ENCODE assay signal across 1 cellular context in the genomic region with DNA sequence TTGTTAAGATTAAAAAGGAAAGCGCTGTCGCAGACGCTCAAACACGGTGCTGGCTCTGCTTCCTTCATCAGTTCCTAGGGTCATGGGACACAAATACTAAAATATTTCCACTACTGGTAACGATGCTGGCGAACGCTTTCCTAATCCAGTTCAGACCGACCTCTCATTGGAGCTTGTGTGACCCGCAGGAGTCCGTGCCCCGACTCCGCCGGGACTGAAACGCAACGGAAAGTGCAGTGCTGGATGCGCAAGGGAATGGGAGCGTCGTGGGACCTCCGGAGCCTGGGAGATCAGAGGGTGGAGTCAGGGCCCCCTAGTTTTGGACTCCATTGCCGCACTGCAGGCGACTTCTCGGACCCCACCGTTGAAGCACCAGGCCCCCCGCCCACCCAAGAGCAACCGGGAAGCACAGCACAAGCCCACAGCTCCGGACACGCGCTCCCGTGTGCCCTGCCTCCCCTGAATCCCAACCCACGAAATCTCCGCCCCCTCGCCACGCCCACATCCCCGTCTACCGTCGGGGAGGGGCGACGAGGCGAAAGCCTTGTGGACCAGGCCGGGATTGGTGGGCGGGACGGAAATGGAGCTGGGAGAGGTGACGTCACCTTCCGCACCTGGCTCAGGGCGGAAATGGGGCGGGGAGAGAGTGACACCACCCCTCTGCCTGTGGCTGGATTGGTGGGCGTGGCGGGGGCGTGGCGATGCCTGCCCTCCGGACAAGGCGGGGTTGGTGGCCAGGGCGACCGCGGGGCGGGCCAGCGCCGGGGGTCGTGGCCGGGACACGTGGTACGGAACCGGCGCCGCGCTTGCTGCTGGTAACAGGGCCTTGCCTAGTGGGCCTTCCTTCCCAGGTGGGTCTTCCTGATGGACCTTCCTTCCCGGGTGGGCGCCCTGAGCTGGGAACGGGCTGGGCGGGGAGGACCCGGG.
TF ChIP-seq lines count a peak whose summit lies in the region.

A gene (plus strand): TSS at position 783 of the 927 bp plus-strand sequence. CDS start 3,611 bp downstream, outside the sequence.

TF ChIP-seq in K562, 482 proteins besides CTCF, POLR2A, EP300 and RAD21 (continued from another document and continues in another):
- TF ChIP-seq, protein P1, sequence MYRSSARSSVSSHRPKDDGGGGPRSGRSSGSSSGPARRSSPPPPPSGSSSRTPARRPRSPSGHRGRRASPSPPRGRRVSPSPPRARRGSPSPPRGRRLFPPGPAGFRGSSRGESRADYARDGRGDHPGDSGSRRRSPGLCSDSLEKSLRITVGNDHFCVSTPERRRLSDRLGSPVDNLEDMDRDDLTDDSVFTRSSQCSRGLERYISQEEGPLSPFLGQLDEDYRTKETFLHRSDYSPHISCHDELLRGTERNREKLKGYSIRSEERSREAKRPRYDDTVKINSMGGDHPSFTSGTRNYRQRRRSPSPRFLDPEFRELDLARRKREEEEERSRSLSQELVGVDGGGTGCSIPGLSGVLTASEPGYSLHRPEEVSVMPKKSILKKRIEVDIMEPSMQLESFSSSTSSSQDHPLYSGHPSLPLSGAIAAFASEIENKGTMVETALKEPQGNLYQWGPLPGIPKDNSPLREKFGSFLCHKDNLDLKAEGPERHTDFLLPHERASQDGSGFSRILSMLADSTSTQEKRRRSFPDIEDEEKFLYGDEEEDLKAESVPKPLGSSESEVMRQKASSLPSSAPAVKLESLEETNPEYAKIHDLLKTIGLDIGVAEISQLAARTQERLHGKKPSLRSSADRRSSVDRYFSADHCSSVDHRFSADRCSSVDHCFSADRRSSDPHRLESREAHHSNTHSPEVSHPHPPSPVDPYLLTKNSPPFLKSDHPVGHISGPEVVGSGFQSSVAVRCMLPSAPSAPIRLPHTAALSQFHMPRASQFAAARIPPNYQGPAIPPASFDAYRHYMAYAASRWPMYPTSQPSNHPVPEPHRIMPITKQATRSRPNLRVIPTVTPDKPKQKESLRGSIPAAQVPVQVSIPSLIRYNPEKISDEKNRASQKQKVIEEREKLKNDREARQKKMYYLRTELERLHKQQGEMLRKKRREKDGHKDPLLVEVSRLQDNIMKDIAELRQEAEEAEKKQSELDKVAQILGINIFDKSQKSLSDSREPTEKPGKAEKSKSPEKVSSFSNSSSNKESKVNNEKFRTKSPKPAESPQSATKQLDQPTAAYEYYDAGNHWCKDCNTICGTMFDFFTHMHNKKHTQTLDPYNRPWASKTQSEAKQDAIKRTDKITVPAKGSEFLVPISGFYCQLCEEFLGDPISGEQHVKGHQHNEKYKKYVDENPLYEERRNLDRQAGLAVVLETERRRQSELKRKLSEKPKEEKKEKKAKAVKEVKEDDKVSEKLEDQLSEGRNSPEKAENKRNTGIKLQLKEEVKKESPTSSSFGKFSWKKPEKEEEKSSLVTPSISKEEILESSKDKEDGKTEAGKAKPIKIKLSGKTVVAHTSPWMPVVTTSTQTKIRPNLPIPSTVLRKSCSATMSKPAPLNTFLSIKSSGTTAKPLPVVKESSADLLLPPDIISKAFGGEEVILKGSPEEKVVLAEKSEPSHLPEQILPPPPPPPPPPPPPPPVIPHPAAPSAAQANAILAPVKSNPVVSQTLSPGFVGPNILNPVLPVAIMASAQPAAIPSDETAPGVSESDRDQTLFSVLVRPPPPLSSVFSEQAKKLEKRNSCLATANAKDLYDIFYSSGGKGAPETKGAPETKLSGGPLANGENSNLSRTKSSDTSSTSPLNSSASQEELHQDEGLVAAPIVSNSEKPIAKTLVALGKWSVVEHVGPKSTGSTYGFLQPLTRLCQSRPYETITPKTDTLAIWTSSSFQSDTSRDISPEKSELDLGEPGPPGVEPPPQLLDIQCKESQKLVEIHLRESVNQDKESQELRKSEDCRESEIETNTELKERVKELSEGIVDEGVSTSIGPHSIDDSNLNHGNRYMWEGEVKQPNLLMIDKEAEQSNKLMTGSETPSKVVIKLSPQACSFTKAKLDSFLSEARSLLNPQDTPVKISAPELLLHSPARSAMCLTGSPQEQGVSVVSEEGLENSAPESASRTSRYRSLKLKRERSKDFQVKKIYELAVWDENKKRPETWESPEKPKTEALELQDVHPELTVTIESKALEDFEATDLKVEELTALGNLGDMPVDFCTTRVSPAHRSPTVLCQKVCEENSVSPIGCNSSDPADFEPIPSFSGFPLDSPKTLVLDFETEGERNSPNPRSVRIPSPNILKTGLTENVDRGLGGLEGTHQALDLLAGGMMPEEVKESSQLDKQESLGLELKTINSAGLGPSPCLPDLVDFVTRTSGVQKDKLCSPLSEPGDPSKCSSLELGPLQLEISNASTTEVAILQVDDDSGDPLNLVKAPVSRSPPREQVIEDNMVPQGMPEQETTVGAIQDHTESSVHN (IDR thresholded peaks at IDR 0.05; ENCODE audit: borderline replicate concordance in 1 of 2, low read depth in 1 of 2): no peak
- peak; percentile 93 for TF ChIP-seq SP1 (CRISPR knock-in tag; IDR thresholded peaks at IDR 0.05)
- TF ChIP-seq ZNF146 (CRISPR knock-in tag; IDR thresholded peaks at IDR 0.05; ENCODE audit: unreplicated experiment): no peak
- TF ChIP-seq NR1H2 (CRISPR knock-in tag; IDR thresholded peaks at IDR 0.05): no peak
- no peak for TF ChIP-seq ZNF77 (CRISPR knock-in tag; IDR thresholded peaks at IDR 0.05)
- TF ChIP-seq JUNB (CRISPR knock-in tag; conservative IDR thresholded peaks at IDR 0.05): peak; percentile 98
- no peak for TF ChIP-seq SAFB2 (IDR thresholded peaks at IDR 0.05; ENCODE audit: borderline replicate concordance, low read depth, low read length, severe bottlenecking)
- no peak for TF ChIP-seq CBFB (CRISPR knock-in tag; IDR thresholded peaks at IDR 0.05)
- TF ChIP-seq U2AF2 (optimal IDR thresholded peaks at IDR 0.05; ENCODE audit: low read depth, low read length): no peak
- peak; percentile 45 for TF ChIP-seq SP2 (IDR thresholded peaks at IDR 0.05; ENCODE audit: extremely low read depth, low read depth, low read length, poor library complexity, severe bottlenecking)
- no peak for TF ChIP-seq CSDE1 (IDR thresholded peaks at IDR 0.05)
- no peak for TF ChIP-seq KDM1A (IDR thresholded peaks at IDR 0.05)
- peak; percentile 64 to 77; a peak in 1 of 4 replicates for TF ChIP-seq SIN3A (IDR thresholded peaks at IDR 0.05; ENCODE audit: borderline replicate concordance in 2 of 2, control insufficient read depth in 1 of 2, low read depth in 2 of 2, low read length in 2 of 2)
- TF ChIP-seq BRD9 (IDR thresholded peaks at IDR 0.05; ENCODE audit: low read depth, partially characterized antibody): no peak
- no peak for TF ChIP-seq RFX5 (IDR thresholded peaks at IDR 0.05; ENCODE audit: low read depth, low read length)
- TF ChIP-seq ZNF707 (CRISPR knock-in tag; conservative IDR thresholded peaks at IDR 0.05): no peak
- no peak for TF ChIP-seq ZFPM2 (CRISPR knock-in tag; IDR thresholded peaks at IDR 0.05)
- TF ChIP-seq CC2D1A (IDR thresholded peaks at IDR 0.05): no peak
- no peak for TF ChIP-seq STAT5A (IDR thresholded peaks at IDR 0.05; ENCODE audit: borderline replicate concordance, low read length)
- no peak for TF ChIP-seq DACH1 (IDR thresholded peaks at IDR 0.05; ENCODE audit: partially characterized antibody)
- no peak for TF ChIP-seq PHF20 (IDR thresholded peaks at IDR 0.05; ENCODE audit: partially characterized antibody)
- TF ChIP-seq, protein P2, sequence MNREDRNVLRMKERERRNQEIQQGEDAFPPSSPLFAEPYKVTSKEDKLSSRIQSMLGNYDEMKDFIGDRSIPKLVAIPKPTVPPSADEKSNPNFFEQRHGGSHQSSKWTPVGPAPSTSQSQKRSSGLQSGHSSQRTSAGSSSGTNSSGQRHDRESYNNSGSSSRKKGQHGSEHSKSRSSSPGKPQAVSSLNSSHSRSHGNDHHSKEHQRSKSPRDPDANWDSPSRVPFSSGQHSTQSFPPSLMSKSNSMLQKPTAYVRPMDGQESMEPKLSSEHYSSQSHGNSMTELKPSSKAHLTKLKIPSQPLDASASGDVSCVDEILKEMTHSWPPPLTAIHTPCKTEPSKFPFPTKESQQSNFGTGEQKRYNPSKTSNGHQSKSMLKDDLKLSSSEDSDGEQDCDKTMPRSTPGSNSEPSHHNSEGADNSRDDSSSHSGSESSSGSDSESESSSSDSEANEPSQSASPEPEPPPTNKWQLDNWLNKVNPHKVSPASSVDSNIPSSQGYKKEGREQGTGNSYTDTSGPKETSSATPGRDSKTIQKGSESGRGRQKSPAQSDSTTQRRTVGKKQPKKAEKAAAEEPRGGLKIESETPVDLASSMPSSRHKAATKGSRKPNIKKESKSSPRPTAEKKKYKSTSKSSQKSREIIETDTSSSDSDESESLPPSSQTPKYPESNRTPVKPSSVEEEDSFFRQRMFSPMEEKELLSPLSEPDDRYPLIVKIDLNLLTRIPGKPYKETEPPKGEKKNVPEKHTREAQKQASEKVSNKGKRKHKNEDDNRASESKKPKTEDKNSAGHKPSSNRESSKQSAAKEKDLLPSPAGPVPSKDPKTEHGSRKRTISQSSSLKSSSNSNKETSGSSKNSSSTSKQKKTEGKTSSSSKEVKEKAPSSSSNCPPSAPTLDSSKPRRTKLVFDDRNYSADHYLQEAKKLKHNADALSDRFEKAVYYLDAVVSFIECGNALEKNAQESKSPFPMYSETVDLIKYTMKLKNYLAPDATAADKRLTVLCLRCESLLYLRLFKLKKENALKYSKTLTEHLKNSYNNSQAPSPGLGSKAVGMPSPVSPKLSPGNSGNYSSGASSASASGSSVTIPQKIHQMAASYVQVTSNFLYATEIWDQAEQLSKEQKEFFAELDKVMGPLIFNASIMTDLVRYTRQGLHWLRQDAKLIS (CRISPR knock-in tag; IDR thresholded peaks at IDR 0.05): 0 out of 2 replicates have a peak, but pooled peaks have one; percentile 36
- no peak for TF ChIP-seq EWSR1 (IDR thresholded peaks at IDR 0.05; ENCODE audit: borderline replicate concordance, low read depth, partially characterized antibody)
- 0 out of 2 replicates have a peak, but pooled peaks have one; percentile 36 for TF ChIP-seq L3MBTL2 (IDR thresholded peaks at IDR 0.05)
- TF ChIP-seq MEF2A (IDR thresholded peaks at IDR 0.05; ENCODE audit: control insufficient read depth, low read depth, low read length): no peak
- TF ChIP-seq, protein P3, sequence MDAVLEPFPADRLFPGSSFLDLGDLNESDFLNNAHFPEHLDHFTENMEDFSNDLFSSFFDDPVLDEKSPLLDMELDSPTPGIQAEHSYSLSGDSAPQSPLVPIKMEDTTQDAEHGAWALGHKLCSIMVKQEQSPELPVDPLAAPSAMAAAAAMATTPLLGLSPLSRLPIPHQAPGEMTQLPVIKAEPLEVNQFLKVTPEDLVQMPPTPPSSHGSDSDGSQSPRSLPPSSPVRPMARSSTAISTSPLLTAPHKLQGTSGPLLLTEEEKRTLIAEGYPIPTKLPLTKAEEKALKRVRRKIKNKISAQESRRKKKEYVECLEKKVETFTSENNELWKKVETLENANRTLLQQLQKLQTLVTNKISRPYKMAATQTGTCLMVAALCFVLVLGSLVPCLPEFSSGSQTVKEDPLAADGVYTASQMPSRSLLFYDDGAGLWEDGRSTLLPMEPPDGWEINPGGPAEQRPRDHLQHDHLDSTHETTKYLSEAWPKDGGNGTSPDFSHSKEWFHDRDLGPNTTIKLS (IDR thresholded peaks at IDR 0.05; ENCODE audit: borderline replicate concordance, low read depth): peak; percentile 33; the same call in 1 of the 2 replicates
- no peak for TF ChIP-seq MTA2 (IDR thresholded peaks at IDR 0.05; ENCODE audit: low read depth)
- TF ChIP-seq BCOR (IDR thresholded peaks at IDR 0.05): no peak
- TF ChIP-seq, protein P4, sequence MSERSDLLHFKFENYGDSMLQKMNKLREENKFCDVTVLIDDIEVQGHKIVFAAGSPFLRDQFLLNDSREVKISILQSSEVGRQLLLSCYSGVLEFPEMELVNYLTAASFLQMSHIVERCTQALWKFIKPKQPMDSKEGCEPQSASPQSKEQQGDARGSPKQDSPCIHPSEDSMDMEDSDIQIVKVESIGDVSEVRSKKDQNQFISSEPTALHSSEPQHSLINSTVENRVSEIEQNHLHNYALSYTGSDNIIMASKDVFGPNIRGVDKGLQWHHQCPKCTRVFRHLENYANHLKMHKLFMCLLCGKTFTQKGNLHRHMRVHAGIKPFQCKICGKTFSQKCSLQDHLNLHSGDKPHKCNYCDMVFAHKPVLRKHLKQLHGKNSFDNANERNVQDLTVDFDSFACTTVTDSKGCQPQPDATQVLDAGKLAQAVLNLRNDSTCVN (CRISPR knock-in tag; IDR thresholded peaks at IDR 0.05): no peak
- TF ChIP-seq, protein P5, sequence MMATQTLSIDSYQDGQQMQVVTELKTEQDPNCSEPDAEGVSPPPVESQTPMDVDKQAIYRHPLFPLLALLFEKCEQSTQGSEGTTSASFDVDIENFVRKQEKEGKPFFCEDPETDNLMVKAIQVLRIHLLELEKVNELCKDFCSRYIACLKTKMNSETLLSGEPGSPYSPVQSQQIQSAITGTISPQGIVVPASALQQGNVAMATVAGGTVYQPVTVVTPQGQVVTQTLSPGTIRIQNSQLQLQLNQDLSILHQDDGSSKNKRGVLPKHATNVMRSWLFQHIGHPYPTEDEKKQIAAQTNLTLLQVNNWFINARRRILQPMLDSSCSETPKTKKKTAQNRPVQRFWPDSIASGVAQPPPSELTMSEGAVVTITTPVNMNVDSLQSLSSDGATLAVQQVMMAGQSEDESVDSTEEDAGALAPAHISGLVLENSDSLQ (IDR thresholded peaks at IDR 0.05): peak; percentile 98
- TF ChIP-seq, protein P6, sequence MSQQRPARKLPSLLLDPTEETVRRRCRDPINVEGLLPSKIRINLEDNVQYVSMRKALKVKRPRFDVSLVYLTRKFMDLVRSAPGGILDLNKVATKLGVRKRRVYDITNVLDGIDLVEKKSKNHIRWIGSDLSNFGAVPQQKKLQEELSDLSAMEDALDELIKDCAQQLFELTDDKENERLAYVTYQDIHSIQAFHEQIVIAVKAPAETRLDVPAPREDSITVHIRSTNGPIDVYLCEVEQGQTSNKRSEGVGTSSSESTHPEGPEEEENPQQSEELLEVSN (IDR thresholded peaks at IDR 0.05; ENCODE audit: borderline replicate concordance in 1 of 2, extremely low read depth in 1 of 2, insufficient read depth in 1 of 2, insufficient read length in 1 of 2, low read depth in 1 of 2, low read length in 1 of 2, poor library complexity in 1 of 2, severe bottlenecking in 1 of 2): peak in 1 of 2 experiments; percentile 8
- no peak for TF ChIP-seq NCOA2 (IDR thresholded peaks at IDR 0.05; ENCODE audit: partially characterized antibody in 2 of 2)
- TF ChIP-seq, protein P7, sequence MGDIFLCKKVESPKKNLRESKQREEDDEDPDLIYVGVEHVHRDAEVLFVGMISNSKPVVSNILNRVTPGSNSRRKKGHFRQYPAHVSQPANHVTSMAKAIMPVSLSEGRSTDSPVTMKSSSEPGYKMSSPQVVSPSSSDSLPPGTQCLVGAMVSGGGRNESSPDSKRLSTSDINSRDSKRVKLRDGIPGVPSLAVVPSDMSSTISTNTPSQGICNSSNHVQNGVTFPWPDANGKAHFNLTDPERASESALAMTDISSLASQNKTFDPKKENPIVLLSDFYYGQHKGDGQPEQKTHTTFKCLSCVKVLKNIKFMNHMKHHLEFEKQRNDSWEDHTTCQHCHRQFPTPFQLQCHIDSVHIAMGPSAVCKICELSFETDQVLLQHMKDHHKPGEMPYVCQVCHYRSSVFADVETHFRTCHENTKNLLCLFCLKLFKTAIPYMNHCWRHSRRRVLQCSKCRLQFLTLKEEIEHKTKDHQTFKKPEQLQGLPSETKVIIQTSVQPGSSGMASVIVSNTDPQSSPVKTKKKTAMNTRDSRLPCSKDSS (IDR thresholded peaks at IDR 0.05; ENCODE audit: low read depth, partially characterized antibody): no peak
- TF ChIP-seq NCOR1 (IDR thresholded peaks at IDR 0.05): no peak
- TF ChIP-seq, protein P8, sequence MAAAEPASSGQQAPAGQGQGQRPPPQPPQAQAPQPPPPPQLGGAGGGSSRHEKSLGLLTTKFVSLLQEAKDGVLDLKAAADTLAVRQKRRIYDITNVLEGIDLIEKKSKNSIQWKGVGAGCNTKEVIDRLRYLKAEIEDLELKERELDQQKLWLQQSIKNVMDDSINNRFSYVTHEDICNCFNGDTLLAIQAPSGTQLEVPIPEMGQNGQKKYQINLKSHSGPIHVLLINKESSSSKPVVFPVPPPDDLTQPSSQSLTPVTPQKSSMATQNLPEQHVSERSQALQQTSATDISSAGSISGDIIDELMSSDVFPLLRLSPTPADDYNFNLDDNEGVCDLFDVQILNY (CRISPR knock-in tag; IDR thresholded peaks at IDR 0.05): no peak
- no peak for TF ChIP-seq XRCC5 (IDR thresholded peaks at IDR 0.05; ENCODE audit: low read depth, low read length)
- peak; percentile 70; the same call in 1 of the 2 replicates for TF ChIP-seq SAFB (IDR thresholded peaks at IDR 0.05; ENCODE audit: borderline replicate concordance, low read depth, low read length)
